In the genomic region with DNA sequence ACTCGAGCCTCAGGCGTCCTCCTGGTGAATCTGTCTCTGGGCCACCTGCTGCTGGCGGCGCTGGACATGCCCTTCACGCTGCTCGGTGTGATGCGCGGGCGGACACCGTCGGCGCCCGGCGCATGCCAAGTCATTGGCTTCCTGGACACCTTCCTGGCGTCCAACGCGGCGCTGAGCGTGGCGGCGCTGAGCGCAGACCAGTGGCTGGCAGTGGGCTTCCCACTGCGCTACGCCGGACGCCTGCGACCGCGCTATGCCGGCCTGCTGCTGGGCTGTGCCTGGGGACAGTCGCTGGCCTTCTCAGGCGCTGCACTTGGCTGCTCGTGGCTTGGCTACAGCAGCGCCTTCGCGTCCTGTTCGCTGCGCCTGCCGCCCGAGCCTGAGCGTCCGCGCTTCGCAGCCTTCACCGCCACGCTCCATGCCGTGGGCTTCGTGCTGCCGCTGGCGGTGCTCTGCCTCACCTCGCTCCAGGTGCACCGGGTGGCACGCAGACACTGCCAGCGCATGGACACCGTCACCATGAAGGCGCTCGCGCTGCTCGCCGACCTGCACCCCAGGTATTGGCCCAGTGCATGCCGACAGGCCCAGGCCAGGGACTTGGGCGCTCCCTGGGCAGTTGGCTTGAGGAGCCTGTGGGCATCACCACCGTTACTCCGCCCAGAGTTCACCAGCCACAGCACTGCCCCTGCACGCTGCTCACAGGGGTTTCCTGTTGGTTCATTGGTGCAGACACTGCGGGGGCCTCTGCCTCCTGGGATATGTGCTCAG, we compare ENCODE assay signal across 1 cellular context.
TF ChIP-seq lines count a peak whose summit lies in the region.

No MANE protein-coding gene starts in this region.

TF ChIP-seq in GM23338, 12 proteins besides CTCF, POLR2A, EP300 and RAD21 (continued from another document):
- TF ChIP-seq, protein P1, sequence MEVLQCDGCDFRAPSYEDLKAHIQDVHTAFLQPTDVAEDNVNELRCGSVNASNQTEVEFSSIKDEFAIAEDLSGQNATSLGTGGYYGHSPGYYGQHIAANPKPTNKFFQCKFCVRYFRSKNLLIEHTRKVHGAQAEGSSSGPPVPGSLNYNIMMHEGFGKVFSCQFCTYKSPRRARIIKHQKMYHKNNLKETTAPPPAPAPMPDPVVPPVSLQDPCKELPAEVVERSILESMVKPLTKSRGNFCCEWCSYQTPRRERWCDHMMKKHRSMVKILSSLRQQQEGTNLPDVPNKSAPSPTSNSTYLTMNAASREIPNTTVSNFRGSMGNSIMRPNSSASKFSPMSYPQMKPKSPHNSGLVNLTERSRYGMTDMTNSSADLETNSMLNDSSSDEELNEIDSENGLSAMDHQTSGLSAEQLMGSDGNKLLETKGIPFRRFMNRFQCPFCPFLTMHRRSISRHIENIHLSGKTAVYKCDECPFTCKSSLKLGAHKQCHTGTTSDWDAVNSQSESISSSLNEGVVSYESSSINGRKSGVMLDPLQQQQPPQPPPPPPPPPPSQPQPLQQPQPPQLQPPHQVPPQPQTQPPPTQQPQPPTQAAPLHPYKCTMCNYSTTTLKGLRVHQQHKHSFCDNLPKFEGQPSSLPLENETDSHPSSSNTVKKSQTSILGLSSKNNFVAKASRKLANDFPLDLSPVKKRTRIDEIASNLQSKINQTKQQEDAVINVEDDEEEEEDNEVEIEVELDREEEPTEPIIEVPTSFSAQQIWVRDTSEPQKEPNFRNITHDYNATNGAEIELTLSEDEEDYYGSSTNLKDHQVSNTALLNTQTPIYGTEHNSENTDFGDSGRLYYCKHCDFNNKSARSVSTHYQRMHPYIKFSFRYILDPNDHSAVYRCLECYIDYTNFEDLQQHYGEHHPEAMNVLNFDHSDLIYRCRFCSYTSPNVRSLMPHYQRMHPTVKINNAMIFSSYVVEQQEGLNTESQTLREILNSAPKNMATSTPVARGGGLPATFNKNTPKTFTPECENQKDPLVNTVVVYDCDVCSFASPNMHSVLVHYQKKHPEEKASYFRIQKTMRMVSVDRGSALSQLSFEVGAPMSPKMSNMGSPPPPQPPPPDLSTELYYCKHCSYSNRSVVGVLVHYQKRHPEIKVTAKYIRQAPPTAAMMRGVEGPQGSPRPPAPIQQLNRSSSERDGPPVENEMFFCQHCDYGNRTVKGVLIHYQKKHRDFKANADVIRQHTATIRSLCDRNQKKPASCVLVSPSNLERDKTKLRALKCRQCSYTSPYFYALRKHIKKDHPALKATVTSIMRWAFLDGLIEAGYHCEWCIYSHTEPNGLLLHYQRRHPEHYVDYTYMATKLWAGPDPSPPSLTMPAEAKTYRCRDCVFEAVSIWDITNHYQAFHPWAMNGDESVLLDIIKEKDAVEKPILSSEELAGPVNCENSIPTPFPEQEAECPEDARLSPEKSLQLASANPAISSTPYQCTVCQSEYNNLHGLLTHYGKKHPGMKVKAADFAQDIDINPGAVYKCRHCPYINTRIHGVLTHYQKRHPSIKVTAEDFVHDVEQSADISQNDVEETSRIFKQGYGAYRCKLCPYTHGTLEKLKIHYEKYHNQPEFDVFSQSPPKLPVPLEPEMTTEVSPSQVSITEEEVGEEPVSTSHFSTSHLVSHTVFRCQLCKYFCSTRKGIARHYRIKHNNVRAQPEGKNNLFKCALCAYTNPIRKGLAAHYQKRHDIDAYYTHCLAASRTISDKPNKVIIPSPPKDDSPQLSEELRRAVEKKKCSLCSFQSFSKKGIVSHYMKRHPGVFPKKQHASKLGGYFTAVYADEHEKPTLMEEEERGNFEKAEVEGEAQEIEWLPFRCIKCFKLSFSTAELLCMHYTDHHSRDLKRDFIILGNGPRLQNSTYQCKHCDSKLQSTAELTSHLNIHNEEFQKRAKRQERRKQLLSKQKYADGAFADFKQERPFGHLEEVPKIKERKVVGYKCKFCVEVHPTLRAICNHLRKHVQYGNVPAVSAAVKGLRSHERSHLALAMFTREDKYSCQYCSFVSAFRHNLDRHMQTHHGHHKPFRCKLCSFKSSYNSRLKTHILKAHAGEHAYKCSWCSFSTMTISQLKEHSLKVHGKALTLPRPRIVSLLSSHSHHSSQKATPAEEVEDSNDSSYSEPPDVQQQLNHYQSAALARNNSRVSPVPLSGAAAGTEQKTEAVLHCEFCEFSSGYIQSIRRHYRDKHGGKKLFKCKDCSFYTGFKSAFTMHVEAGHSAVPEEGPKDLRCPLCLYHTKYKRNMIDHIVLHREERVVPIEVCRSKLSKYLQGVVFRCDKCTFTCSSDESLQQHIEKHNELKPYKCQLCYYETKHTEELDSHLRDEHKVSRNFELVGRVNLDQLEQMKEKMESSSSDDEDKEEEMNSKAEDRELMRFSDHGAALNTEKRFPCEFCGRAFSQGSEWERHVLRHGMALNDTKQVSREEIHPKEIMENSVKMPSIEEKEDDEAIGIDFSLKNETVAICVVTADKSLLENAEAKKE (CRISPR knock-in tag; IDR thresholded peaks at IDR 0.05): no peak
- TF ChIP-seq ZNF331 (CRISPR knock-in tag; IDR thresholded peaks at IDR 0.05; ENCODE audit: low read depth) (no peak), CREB1 (CRISPR knock-in tag; IDR thresholded peaks at IDR 0.05; ENCODE audit: low read depth) (no peak), JUNB (IDR thresholded peaks at IDR 0.05; ENCODE audit: unreplicated experiment) (no peak), EZH2 (IDR thresholded peaks at IDR 0.05; ENCODE audit: low read depth, unreplicated experiment) (no peak), ZNF114 (CRISPR knock-in tag; IDR thresholded peaks at IDR 0.05) (no peak), POLR2AphosphoS5 (IDR thresholded peaks at IDR 0.05; ENCODE audit: low read depth) (no peak)
- TF ChIP-seq, protein P2, sequence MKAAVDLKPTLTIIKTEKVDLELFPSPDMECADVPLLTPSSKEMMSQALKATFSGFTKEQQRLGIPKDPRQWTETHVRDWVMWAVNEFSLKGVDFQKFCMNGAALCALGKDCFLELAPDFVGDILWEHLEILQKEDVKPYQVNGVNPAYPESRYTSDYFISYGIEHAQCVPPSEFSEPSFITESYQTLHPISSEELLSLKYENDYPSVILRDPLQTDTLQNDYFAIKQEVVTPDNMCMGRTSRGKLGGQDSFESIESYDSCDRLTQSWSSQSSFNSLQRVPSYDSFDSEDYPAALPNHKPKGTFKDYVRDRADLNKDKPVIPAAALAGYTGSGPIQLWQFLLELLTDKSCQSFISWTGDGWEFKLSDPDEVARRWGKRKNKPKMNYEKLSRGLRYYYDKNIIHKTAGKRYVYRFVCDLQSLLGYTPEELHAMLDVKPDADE (IDR thresholded peaks at IDR 0.05): no peak
- TF ChIP-seq, protein P3, sequence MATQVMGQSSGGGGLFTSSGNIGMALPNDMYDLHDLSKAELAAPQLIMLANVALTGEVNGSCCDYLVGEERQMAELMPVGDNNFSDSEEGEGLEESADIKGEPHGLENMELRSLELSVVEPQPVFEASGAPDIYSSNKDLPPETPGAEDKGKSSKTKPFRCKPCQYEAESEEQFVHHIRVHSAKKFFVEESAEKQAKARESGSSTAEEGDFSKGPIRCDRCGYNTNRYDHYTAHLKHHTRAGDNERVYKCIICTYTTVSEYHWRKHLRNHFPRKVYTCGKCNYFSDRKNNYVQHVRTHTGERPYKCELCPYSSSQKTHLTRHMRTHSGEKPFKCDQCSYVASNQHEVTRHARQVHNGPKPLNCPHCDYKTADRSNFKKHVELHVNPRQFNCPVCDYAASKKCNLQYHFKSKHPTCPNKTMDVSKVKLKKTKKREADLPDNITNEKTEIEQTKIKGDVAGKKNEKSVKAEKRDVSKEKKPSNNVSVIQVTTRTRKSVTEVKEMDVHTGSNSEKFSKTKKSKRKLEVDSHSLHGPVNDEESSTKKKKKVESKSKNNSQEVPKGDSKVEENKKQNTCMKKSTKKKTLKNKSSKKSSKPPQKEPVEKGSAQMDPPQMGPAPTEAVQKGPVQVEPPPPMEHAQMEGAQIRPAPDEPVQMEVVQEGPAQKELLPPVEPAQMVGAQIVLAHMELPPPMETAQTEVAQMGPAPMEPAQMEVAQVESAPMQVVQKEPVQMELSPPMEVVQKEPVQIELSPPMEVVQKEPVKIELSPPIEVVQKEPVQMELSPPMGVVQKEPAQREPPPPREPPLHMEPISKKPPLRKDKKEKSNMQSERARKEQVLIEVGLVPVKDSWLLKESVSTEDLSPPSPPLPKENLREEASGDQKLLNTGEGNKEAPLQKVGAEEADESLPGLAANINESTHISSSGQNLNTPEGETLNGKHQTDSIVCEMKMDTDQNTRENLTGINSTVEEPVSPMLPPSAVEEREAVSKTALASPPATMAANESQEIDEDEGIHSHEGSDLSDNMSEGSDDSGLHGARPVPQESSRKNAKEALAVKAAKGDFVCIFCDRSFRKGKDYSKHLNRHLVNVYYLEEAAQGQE (IDR thresholded peaks at IDR 0.05; ENCODE audit: unreplicated experiment): no peak
